ENCODE assay signal across 1 cellular context in the genomic region with DNA sequence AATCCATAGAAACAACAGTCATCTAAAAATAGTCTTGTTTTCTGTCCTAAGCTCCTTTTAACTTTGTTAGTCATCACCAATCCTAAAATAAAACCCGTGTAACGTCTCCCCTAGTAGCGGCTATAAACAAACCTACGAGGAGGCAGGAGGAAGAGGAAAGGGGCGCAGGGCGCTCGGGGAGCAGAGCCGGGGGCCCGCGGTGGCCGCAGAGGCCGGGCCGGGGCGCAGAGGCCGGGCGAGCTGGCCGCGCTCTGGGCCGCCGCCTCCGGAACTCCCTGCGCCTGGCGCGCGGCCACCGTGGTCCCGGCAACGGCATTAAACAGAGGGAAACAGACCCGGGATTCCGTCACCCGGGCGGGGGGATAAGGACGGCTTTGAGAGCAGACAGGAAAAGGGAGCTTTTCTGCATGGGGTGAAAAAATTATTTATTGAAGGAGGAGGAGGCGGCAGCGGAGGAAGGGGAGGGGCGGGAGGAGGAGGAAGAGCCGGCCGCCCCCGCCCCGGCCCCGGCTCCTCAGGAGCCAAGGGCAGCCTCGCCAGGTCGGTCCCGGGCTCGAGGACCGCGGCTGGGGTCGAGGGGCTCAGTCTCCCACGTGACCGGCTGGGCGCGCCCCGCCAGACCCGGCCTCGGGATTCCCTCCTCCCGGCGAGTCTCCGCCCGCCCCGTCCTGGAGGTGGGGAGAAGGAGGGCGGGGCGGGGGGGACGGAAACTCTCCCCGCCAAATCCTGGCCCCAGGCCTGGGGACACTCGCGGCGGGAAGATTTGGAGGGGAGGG.
TF ChIP-seq lines count a peak whose summit lies in the region.

No MANE protein-coding gene starts in this region.

TF ChIP-seq in WTC11, 78 proteins besides CTCF, POLR2A, EP300 and RAD21 (continued from another document):
- TF ChIP-seq, protein P1, sequence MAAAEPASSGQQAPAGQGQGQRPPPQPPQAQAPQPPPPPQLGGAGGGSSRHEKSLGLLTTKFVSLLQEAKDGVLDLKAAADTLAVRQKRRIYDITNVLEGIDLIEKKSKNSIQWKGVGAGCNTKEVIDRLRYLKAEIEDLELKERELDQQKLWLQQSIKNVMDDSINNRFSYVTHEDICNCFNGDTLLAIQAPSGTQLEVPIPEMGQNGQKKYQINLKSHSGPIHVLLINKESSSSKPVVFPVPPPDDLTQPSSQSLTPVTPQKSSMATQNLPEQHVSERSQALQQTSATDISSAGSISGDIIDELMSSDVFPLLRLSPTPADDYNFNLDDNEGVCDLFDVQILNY (CRISPR knock-in tag; IDR thresholded peaks at IDR 0.05): 0 out of 2 replicates have a peak, but pooled peaks have one; percentile 2
